In genomic region chr4:26830016-26830415, GRCh38 we compare ENCODE assay signal across 18 cellular contexts. TPM values are rescaled to one million over a fixed set of nuclear protein-coding genes. Genes with fewer than 3 reads are reported as not detected.
DNase-seq lines count a peak whose midpoint lies in the region; ATAC-seq and TF ChIP-seq lines count a peak whose summit lies in the region.
"Had no signal": no experiment of that assay in that cellular context is flagged by ENCODE, and none has a peak within 500 bp of the region (broad histone marks: within the 10 kb centered on the region; RNA-seq: fewer than 3 reads in every experiment).

No MANE protein-coding gene starts in this region.

- TF ChIP-seq POLR2A in body of pancreas (IDR thresholded peaks at IDR 0.05) (no peak), sigmoid colon (IDR thresholded peaks at IDR 0.05) (no peak)

- H3K79me2 ChIP-seq in GM23338 (replicated peaks; ENCODE audit: insufficient read depth) = no peaks in the 10 kb centered on the region
- H3K79me2 ChIP-seq in OCI-LY7 (ENCODE audit: insufficient read depth, low read depth, low read length) = peaks cover 17% of the 10 kb centered on the region; the same call in 1 of the 2 replicates

- no peaks in the 10 kb centered on the region for H3K36me3 Mint-ChIP-seq in GM23338 (ENCODE audit: low read depth)
- H3K36me3 Mint-ChIP-seq: CD8-positive, alpha-beta T cell had no signal

- no peak for TF ChIP-seq EP300 in sigmoid colon (IDR thresholded peaks at IDR 0.05)

- TF ChIP-seq CTCF in GM23338 (conservative IDR thresholded peaks at IDR 0.05; ENCODE audit: low read depth in 2 of 2) = no peak
- TF ChIP-seq CTCF in OCI-LY7 (conservative IDR thresholded peaks at IDR 0.05; ENCODE audit: low read length) = no peak
- TF ChIP-seq CTCF in body of pancreas (IDR thresholded peaks at IDR 0.05) = no peak
- TF ChIP-seq CTCF in sigmoid colon (IDR thresholded peaks at IDR 0.05) = no peak

- H3K4me2 ChIP-seq in BLaER1 (0 out of 2 replicates have a peak overlapping the region, but pooled peaks have one; percentile 3), GM23338 (0 out of 2 replicates have a peak overlapping the region, but pooled peaks have one; percentile 26), OCI-LY7 (ENCODE audit: low read length) (peak overlapping the region; percentile 63)
- H3K4me2 ChIP-seq: A549 had no signal

- H3K4me3 Mint-ChIP-seq in GM23338 = no peak overlapping the region
- H3K4me3 Mint-ChIP-seq: CD8-positive, alpha-beta T cell had no signal

- H3K27me3 Mint-ChIP-seq in GM23338 (ENCODE audit: insufficient read depth, low read depth, poor library complexity) = no peaks in the 10 kb centered on the region

- no peaks in the 10 kb centered on the region for H3F3A ChIP-seq in GM23338 (replicated peaks; ENCODE audit: low read depth)

- no peaks in the 10 kb centered on the region for H4K20me1 ChIP-seq in BLaER1
- no peaks in the 10 kb centered on the region for H4K20me1 ChIP-seq in GM23338 (replicated peaks; ENCODE audit: insufficient read depth)
- H4K20me1 ChIP-seq in OCI-LY7 (ENCODE audit: insufficient read depth, low read length) = no peaks in the 10 kb centered on the region

- no peaks in the 10 kb centered on the region for H3K9me3 Mint-ChIP-seq in GM23338

- H3K9me2 ChIP-seq in GM23338 (ENCODE audit: insufficient read depth) = peaks cover 10% of the 10 kb centered on the region; the same call in 1 of the 2 replicates
- no peaks in the 10 kb centered on the region for H3K9me2 ChIP-seq in OCI-LY7 (ENCODE audit: insufficient read depth, low read length)

- H3K27ac Mint-ChIP-seq in GM23338 = no peak overlapping the region
- H3K27ac Mint-ChIP-seq: CD8-positive, alpha-beta T cell had no signal

- ATAC-seq in GM23338 = no peak
- ATAC-seq in body of pancreas = no peak
- ATAC-seq in HG02678 (IDR thresholded peaks at IDR 0.05; ENCODE audit: unreplicated experiment) = no peak
- ATAC-seq: A549; CD8-positive, alpha-beta T cell; K562 had no signal

- H3K9me3 ChIP-seq in BLaER1 = peaks cover 31% of the 10 kb centered on the region
- H3K9me3 ChIP-seq in OCI-LY7 (ENCODE audit: low read length) = peaks cover 11% of the 10 kb centered on the region; the same call in 1 of the 2 replicates
- H3K9me3 ChIP-seq in body of pancreas = no peaks in the 10 kb centered on the region
- peaks cover 0 to under 1% (median 0%) of the 10 kb centered on the region in 4 donors for H3K9me3 ChIP-seq in sigmoid colon
- H3K9me3 ChIP-seq: A549, HAP-1 had no signal

- H3K27me3 ChIP-seq in BLaER1 (no peaks in the 10 kb centered on the region), GM23338 (ENCODE audit: insufficient read depth) (no peaks in the 10 kb centered on the region), body of pancreas (no peaks in the 10 kb centered on the region), sigmoid colon (no peaks in the 10 kb centered on the region)

- peaks cover 82% of the 10 kb centered on the region for H3K4me1 ChIP-seq in BLaER1
- peaks cover 21% of the 10 kb centered on the region; the same call in 1 of the 2 replicates for H3K4me1 ChIP-seq in GM23338 (ENCODE audit: insufficient read depth)
- peaks cover 88% of the 10 kb centered on the region for H3K4me1 ChIP-seq in OCI-LY7 (ENCODE audit: insufficient read depth, low read length, poor library complexity, severe bottlenecking)
- H3K4me1 ChIP-seq in body of pancreas = peaks cover 45% of the 10 kb centered on the region
- no peaks in the 10 kb centered on the region for H3K4me1 ChIP-seq in sigmoid colon
- H3K4me1 ChIP-seq: A549, HAP-1 had no signal

- POLR2A ChIA-PET in OCI-LY7 (lab: Charles Lee) = interaction anchor here (0.6 to 14.4 kb wide), 22 partner anchors 10 to 964 kb away, joined by 3 to 440 read pairs (median 10); partner anchors contain the start of genes STIM2 and TBC1D19

- 69 to 82% methylated on average over 2 of the region's 2 CpGs for WGBS in body of pancreas, 2 donors
- WGBS in sigmoid colon, 2 donors = 89 to 96% methylated on average over 2 of the region's 2 CpGs

- no TSS peak for BruUV-seq in OCI-LY7 (replicated peaks; lab: Mats Ljungman, UMichigan)

- no peak overlapping the region for H3K4me3 ChIP-seq in BLaER1
- no peak overlapping the region for H3K4me3 ChIP-seq in GM23338
- peak overlapping the region; percentile 59 for H3K4me3 ChIP-seq in OCI-LY7 (ENCODE audit: low read depth, low read length, poor library complexity, severe bottlenecking)
- H3K4me3 ChIP-seq in body of pancreas = no peak overlapping the region
- H3K4me3 ChIP-seq in sigmoid colon = no peak overlapping the region
- H3K4me3 ChIP-seq: A549, HAP-1, K562 had no signal

- DNase-seq in GM23338 (ENCODE audit: low spot score) = no peak
- peak; percentile 74 for DNase-seq in OCI-LY7 (ENCODE audit: low spot score)
- no peak for DNase-seq in body of pancreas
- DNase-seq in sigmoid colon = no peak
- no peak for DNase-seq in T-helper 9 cell
- DNase-seq: AML-193; Calu3; CD8-positive, alpha-beta T cell; DMS79 treated with DMSO at 0.1 percent for 48 hours; EL; IMR-90 had no signal

- H3K27ac ChIP-seq in BLaER1 (no peak overlapping the region), GM23338 (ENCODE audit: low read depth) (no peak overlapping the region), OCI-LY7 (ENCODE audit: low read depth, low read length, poor library complexity, severe bottlenecking) (peak overlapping the region; percentile 98), body of pancreas (peak overlapping the region; percentile 52 to 86 (median 78)), sigmoid colon (no peak overlapping the region)
- H3K27ac ChIP-seq: 22Rv1, A549, HL-60 had no signal

- CTCF ChIA-PET in OCI-LY7 (lab: Charles Lee; ENCODE audit: unreplicated experiment) = interaction anchor here (1.1 to 2.7 kb wide), 4 partner anchors 11 to 964 kb away, joined by 3 to 11 read pairs (median 5); no protein-coding TSS in a partner anchor

- intact Hi-C loops in OCI-LY7 (cut with micrococcal nuclease; ENCODE audit: unreplicated experiment) (loop anchor here (2.0 kb wide), 1 partner anchor 959 kb away; no protein-coding TSS in a partner anchor), body of pancreas (cut with DNase I) (no loop called here), sigmoid colon (cut with DNase I) (no loop called here)

- H2AFZ ChIP-seq in GM23338 (no peak overlapping the region), OCI-LY7 (ENCODE audit: low read length) (peak overlapping the region; percentile 53; the same call in 1 of the 2 replicates)

- H3K9ac ChIP-seq in BLaER1 = no peak overlapping the region

- H3K36me3 ChIP-seq in BLaER1 (no peaks in the 10 kb centered on the region), GM23338 (ENCODE audit: insufficient read depth) (no peaks in the 10 kb centered on the region), OCI-LY7 (ENCODE audit: insufficient read depth, low read length) (peaks cover 11% of the 10 kb centered on the region), body of pancreas (replicated peaks in 1 of 2; ENCODE audit: insufficient read depth in 1 of 2, low read depth in 2 of 2) (no peaks in the 10 kb centered on the region), sigmoid colon (no peaks in the 10 kb centered on the region)
- H3K36me3 ChIP-seq: HAP-1 had no signal

- H3K4me1 Mint-ChIP-seq in GM23338 = peaks cover 17% of the 10 kb centered on the region

TF ChIP-seq in GM23338, 12 proteins besides CTCF, POLR2A, EP300 and RAD21 (continues in another document):
- TF ChIP-seq ZNF331 (CRISPR knock-in tag; IDR thresholded peaks at IDR 0.05; ENCODE audit: low read depth) = no peak
- TF ChIP-seq CREB1 (CRISPR knock-in tag; IDR thresholded peaks at IDR 0.05; ENCODE audit: low read depth) = no peak
- no peak for TF ChIP-seq NANOG (IDR thresholded peaks at IDR 0.05; ENCODE audit: borderline replicate concordance)
- no peak for TF ChIP-seq STAT1 (IDR thresholded peaks at IDR 0.05; ENCODE audit: unreplicated experiment)
- TF ChIP-seq JUNB (IDR thresholded peaks at IDR 0.05; ENCODE audit: unreplicated experiment) = no peak
- TF ChIP-seq EZH2phosphoT487 (IDR thresholded peaks at IDR 0.05; ENCODE audit: unreplicated experiment) = no peak
- no peak for TF ChIP-seq ZNF114 (CRISPR knock-in tag; IDR thresholded peaks at IDR 0.05)
- TF ChIP-seq, protein P1, sequence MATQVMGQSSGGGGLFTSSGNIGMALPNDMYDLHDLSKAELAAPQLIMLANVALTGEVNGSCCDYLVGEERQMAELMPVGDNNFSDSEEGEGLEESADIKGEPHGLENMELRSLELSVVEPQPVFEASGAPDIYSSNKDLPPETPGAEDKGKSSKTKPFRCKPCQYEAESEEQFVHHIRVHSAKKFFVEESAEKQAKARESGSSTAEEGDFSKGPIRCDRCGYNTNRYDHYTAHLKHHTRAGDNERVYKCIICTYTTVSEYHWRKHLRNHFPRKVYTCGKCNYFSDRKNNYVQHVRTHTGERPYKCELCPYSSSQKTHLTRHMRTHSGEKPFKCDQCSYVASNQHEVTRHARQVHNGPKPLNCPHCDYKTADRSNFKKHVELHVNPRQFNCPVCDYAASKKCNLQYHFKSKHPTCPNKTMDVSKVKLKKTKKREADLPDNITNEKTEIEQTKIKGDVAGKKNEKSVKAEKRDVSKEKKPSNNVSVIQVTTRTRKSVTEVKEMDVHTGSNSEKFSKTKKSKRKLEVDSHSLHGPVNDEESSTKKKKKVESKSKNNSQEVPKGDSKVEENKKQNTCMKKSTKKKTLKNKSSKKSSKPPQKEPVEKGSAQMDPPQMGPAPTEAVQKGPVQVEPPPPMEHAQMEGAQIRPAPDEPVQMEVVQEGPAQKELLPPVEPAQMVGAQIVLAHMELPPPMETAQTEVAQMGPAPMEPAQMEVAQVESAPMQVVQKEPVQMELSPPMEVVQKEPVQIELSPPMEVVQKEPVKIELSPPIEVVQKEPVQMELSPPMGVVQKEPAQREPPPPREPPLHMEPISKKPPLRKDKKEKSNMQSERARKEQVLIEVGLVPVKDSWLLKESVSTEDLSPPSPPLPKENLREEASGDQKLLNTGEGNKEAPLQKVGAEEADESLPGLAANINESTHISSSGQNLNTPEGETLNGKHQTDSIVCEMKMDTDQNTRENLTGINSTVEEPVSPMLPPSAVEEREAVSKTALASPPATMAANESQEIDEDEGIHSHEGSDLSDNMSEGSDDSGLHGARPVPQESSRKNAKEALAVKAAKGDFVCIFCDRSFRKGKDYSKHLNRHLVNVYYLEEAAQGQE (IDR thresholded peaks at IDR 0.05; ENCODE audit: unreplicated experiment) = no peak
- no peak for TF ChIP-seq POLR2AphosphoS5 (IDR thresholded peaks at IDR 0.05; ENCODE audit: low read depth)

RNA-seq across cellular contexts. Expression of gene STIM2, which starts 30.6 kb away (rescaled TPM):
- 13.1 and 15.1 TPM in 2 replicates for total RNA-seq in GM23338 (2014; rRNA removed; shearing (Covaris generic))
- polyA plus RNA-seq in GM23338 (2016; fragmentation: Nextera tagmentation; extraction: Ambion mirVana) (17.4 and 17.8 TPM in 2 replicates), sigmoid colon (10 to 100 TPM in 1 of 3 donors, 1 to 10 TPM in 2; 3.0 to 16.8 (median 5.5) TPM)
- total RNA-seq in OCI-LY7 (2014; rRNA removed; shearing (Covaris generic)) = 108 and 122 TPM in 2 replicates
- total RNA-seq in OCI-LY7 (2022) (309 and 368 TPM in 2 replicates), body of pancreas (10 to 100 TPM; 10.9 to 53.4 TPM), sigmoid colon (10 to 100 TPM; 10.7 to 15.3 (median 14.7) TPM)

Comparison
In these comparisons a context has a peak if more than half of its experiments do, and no peak if none do; other contexts are left out.
1. H3K27ac ChIP-seq: peak in OCI-LY7 (single experiment) and body of pancreas (4 of 4); none in BLaER1 (single experiment), GM23338 (single experiment) and sigmoid colon (0 of 4).
2. H3K4me2 ChIP-seq: peak in every context shown above with its lines; median percentile 63 in OCI-LY7; 26 in GM23338; 3 in BLaER1.